17 cellular contexts compared by ENCODE assay signal in the genomic region with DNA sequence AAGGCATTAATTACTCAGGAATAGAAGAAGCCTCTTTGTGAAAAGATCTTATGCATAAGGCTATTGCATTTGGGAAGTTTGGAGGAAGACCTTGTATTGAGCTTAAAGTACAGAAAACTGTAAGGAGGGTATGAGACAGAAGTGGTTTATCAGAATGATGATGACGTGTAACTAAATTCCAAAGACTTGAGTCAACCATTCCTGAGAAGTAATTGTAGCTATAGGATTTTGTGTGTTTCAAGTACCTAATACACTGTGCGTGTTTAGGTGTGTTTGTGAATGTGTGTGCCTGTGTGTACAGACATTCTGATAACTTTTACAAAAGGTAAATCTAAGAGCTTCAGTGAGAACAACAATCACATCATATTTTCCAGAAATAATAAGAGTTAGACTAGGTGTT. TPM values are rescaled to one million over a fixed set of nuclear protein-coding genes. Genes with fewer than 3 reads are reported as not detected.
A peak's percentile ranks its signal among the peaks of the same experiment; 100 is the strongest.
DNase-seq lines count a peak whose midpoint lies in the region; TF ChIP-seq lines count a peak whose summit lies in the region.
"Had no signal": no experiment of that assay in that cellular context is flagged by ENCODE, and none has a peak within 500 bp of the region (broad histone marks: within the 10 kb centered on the region; RNA-seq: fewer than 3 reads in every experiment).

No MANE protein-coding gene starts in this region.

- no peaks in the 10 kb centered on the region for H3K4me1 ChIP-seq in tibial artery

- in situ Hi-C loops in ACHN (cut with HindIII; ENCODE audit: low pct_ligation_motif_present, low pct_unique_long_range_greater_than_20kb, low sequenced_read_pairs) = no loop called here

- DNase-seq in ACHN (peak; percentile 4), ELR (ENCODE audit: low read depth) (peak; percentile 26), NCI-H460 (ENCODE audit: extremely low read depth, low read depth) (peak; percentile 15), epithelial cell of esophagus (ENCODE audit: low read depth) (peak; percentile 77), tibial artery (no peak), dermis blood vessel endothelial cell (no peak), GM03348 (ENCODE audit: low spot score) (no peak), DMS53 (lab: John Stamatoyannopoulos, UW) (no peak)
- DNase-seq: AML-193; HCEC 1CT; MV-4-11; NCI-H1436; NCI-H446; NK-92 treated with Interleukin-12 subunit alpha and Interleukin-12 subunit beta, amount 100 ng/mL, for 24 hours; Right ventricle myocardium superior had no signal

- intact Hi-C loops in tibial artery (cut with DNase I; ENCODE audit: low total_unique reads) = no loop called here

- no peaks in the 10 kb centered on the region for H3K36me3 ChIP-seq in tibial artery

- H3K27me3 ChIP-seq in tibial artery = no peaks in the 10 kb centered on the region

- no peaks in the 10 kb centered on the region for H3K9me3 ChIP-seq in tibial artery

- no peak for TF ChIP-seq CTCF in epithelial cell of esophagus (IDR thresholded peaks at IDR 0.05; ENCODE audit: insufficient read depth, low read depth, low read length, missing control alignments)
- no peak for TF ChIP-seq CTCF in tibial artery (IDR thresholded peaks at IDR 0.05)

- no peak overlapping the region for H3K4me3 ChIP-seq in epithelial cell of esophagus (ENCODE audit: low read length)
- no peak overlapping the region for H3K4me3 ChIP-seq in tibial artery
- H3K4me3 ChIP-seq: SK-N-MC had no signal

- H3K27ac ChIP-seq in tibial artery = no peak overlapping the region
- H3K27ac ChIP-seq: SK-N-MC had no signal

RNA-seq across cellular contexts. Expression of gene IRX2, which starts 46.5 kb away (rescaled TPM):
- total RNA-seq in NCI-H460 (2014; rRNA removed; shearing (Covaris generic)) = 30.6 and 33.9 TPM in 2 replicates
- polyA plus RNA-seq in NCI-H460 (2014; cell fraction: nucleus; rRNA removed) = 72.2 and 73.5 TPM in 2 replicates
- 0.33 and 1.7 TPM in 2 replicates for total RNA-seq in dermis blood vessel endothelial cell
- polyA plus RNA-seq: CD14-positive monocyte had no signal

Comparison
In these comparisons a context has a peak if more than half of its experiments do, and no peak if none do; other contexts are left out.
1. DNase-seq: peak in ACHN (single experiment), ELR (single experiment), NCI-H460 (single experiment) and epithelial cell of esophagus (single experiment); none in tibial artery (0 of 2), dermis blood vessel endothelial cell (single experiment), GM03348 (single experiment) and DMS53 (single experiment).
2. RNA of gene IRX2, which starts 46.5 kb away (total RNA-seq): 30.6 to 33.9 TPM in NCI-H460; 0.33 to 1.7 TPM in dermis blood vessel endothelial cell; every median in the first group is over 10 times any median in the second.